ENCODE assay signal across 8 cellular contexts in the genomic region with DNA sequence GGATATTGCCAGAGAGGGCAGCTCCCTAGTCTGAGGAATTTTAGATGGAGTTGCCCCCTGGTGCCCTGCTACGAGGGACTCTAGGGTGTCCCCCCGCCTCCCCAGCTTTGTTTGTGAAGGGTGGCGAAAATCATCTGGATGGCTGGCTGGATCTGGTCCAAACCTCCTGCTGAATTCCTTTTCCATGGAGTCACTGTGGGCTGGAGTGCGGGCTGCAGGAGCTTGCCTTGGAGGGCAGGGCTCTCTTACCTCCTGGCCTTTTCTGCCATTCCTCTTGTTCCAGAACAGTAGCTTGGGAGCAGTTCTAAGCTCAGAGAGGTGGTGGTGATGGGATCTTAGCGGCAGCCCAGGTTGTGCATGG. TPM values are rescaled to one million over a fixed set of nuclear protein-coding genes. Genes with fewer than 3 reads are reported as not detected.
A peak's percentile ranks its signal among the peaks of the same experiment; 100 is the strongest.
DNase-seq lines count a peak whose midpoint lies in the region; ATAC-seq, FAIRE-seq and TF ChIP-seq lines count a peak whose summit lies in the region.

No MANE protein-coding gene starts in this region.

- in situ Hi-C loops in HepG2 (cut with HindIII; ENCODE audit: extremely low pct_ligation_motif_present, low pct_unique_long_range_greater_than_20kb) = loop anchor here (5.0 kb wide), 1 partner anchor 60 kb away; no protein-coding TSS in a partner anchor
- in situ Hi-C loops in transverse colon (cut with MboI; ENCODE audit: low pct_ligation_motif_present in 1 of 4, low pct_unique_long_range_greater_than_20kb in 1 of 4, low sequenced_read_pairs in 3 of 4) = no loop called here

- no peaks in the 10 kb centered on the region for H3K9me3 ChIP-seq in HepG2 (ENCODE audit: low read length)
- no peaks in the 10 kb centered on the region for H3K9me3 ChIP-seq in transverse colon

- no peak overlapping the region for H3K9ac ChIP-seq in HepG2 (ENCODE audit: insufficient read depth, low read depth, low read length)

- no peak overlapping the region for H2AFZ ChIP-seq in HepG2 (ENCODE audit: low read length)

- ATAC-seq in HepG2 (peak; percentile 26; the same call in 2 of the 3 replicates), GM19452 (IDR thresholded peaks at IDR 0.05; ENCODE audit: unreplicated experiment) (no peak), HG03432 (IDR thresholded peaks at IDR 0.05; ENCODE audit: unreplicated experiment) (no peak), GM18502 (IDR thresholded peaks at IDR 0.05; ENCODE audit: poor library complexity, unreplicated experiment) (no peak), HG03196 (IDR thresholded peaks at IDR 0.05; ENCODE audit: unreplicated experiment) (no peak)

- H3K27ac ChIP-seq in HepG2 (ENCODE audit: extremely low read length, insufficient read depth, low read length) (no peak overlapping the region), transverse colon (peak overlapping the region; percentile 78 to 89 (median 84))

- peak; percentile 87 for TF ChIP-seq EP300 in Ishikawa (IDR thresholded peaks at IDR 0.05; ENCODE audit: borderline replicate concordance)
- TF ChIP-seq EP300 in HepG2 (IDR thresholded peaks at IDR 0.05; ENCODE audit: low read depth in 2 of 2, low read length in 2 of 2) = no peak
- no peak for TF ChIP-seq EP300 in HepG2 (CRISPR knock-in tag; IDR thresholded peaks at IDR 0.05; ENCODE audit: borderline replicate concordance)
- no peak for TF ChIP-seq EP300 in transverse colon (IDR thresholded peaks at IDR 0.05; ENCODE audit: low read depth)

- no peaks in the 10 kb centered on the region for H4K20me1 ChIP-seq in HepG2 (ENCODE audit: insufficient read depth, low read length)

- CTCF ChIA-PET in HepG2 (lab: Yijun Ruan, JAX; ENCODE audit: low intra/inter-chr PET ratio, low total read pairs) = no interaction called here

- TF ChIP-seq RAD21 in Ishikawa (IDR thresholded peaks at IDR 0.05; ENCODE audit: low read depth) (peak; percentile 28), HepG2 (CRISPR knock-in tag; IDR thresholded peaks at IDR 0.05) (no peak)

- 7% methylated on average over 3 of the region's 5 CpGs for WGBS in HepG2 (ENCODE audit: low lambda C conversion rate)
- 43 to 50% methylated on average over 1 to 5 of the region's 5 CpGs for WGBS in transverse colon (ENCODE audit: low coverage in 1 of 2), 2 donors

- POLR2A ChIA-PET in HepG2 (lab: Yijun Ruan, JAX) = interaction anchor here (1.1 kb wide), 2 partner anchors 60 to 193 kb away, joined by 4 to 5 read pairs; a partner anchor contains a TSS

- FAIRE-seq in HepG2 (lab: Jason Lieb, UNC) = no peak

- H3K27me3 ChIP-seq in HepG2 (ENCODE audit: control insufficient read depth in 1 of 2, insufficient read depth in 2 of 2, low read length in 2 of 2) (0 out of 5 replicates have a peak, but pooled peaks cover 0 to 3% of the 10 kb centered on the region in 2 experiments), transverse colon (no peaks in the 10 kb centered on the region)

- H3K4me3 ChIP-seq in cardiac fibroblast (replicated peaks in 1 of 2; ENCODE audit: low read depth in 2 of 2, low read length in 2 of 2) = peak overlapping the region; percentile 51 to 61
- no peak overlapping the region; a peak in 1 of 6 replicates for H3K4me3 ChIP-seq in HepG2 (replicated peaks in 1 of 3; ENCODE audit: insufficient read depth in 1 of 3, low read depth in 2 of 3, low read length in 3 of 3)
- H3K4me3 ChIP-seq in transverse colon = no peak overlapping the region

- 0 out of 2 replicates have a peak overlapping the region, but pooled peaks have one; percentile 14 for H3K4me2 ChIP-seq in HepG2 (ENCODE audit: low read depth, low read length)

- H3K4me1 ChIP-seq in HepG2 (ENCODE audit: insufficient read depth, low read length) (peaks cover 75% of the 10 kb centered on the region), transverse colon (peaks cover 32 to 70% (median 34%) of the 10 kb centered on the region in 4 donors)

- TF ChIP-seq POLR2A in HepG2 (IDR thresholded peaks at IDR 0.05; ENCODE audit: insufficient read depth in 1 of 2, low read depth in 2 of 2, low read length in 2 of 2) (no peak), transverse colon (IDR thresholded peaks at IDR 0.05) (no peak)

- no peak for TF ChIP-seq CTCF in cardiac fibroblast (IDR thresholded peaks at IDR 0.05; ENCODE audit: low read depth, low read length)
- no peak for TF ChIP-seq CTCF in HepG2 (CRISPR knock-in tag; IDR thresholded peaks at IDR 0.05)
- TF ChIP-seq CTCF in transverse colon (IDR thresholded peaks at IDR 0.05) = no peak

- DNase-seq in cardiac fibroblast (ENCODE audit: low read depth in 2 of 2) (peak; percentile 93 to 96), HepG2 (ENCODE audit: low spot score) (peak; percentile 63), transverse colon (peak; percentile 57)

- H3K36me3 ChIP-seq in HepG2 (replicated peaks in 1 of 2; ENCODE audit: control insufficient read depth in 1 of 2, insufficient read depth in 2 of 2, low read length in 2 of 2) (no peaks in the 10 kb centered on the region), transverse colon (no peaks in the 10 kb centered on the region)

- no peaks in the 10 kb centered on the region for H3K79me2 ChIP-seq in HepG2 (ENCODE audit: insufficient read depth, low read length)

- intact Hi-C loops in HepG2 (cut with micrococcal nuclease; ENCODE audit: unreplicated experiment) = loop anchor here (5.0 kb wide), 1 partner anchor 310 kb away; no protein-coding TSS in a partner anchor
- intact Hi-C loops in transverse colon (cut with DNase I; ENCODE audit: low total_unique reads) = no loop called here

- BruUV-seq in HepG2 (replicated peaks; lab: Mats Ljungman, UMichigan) = no TSS peak

RNA-seq across cellular contexts. Expression of a gene that starts 2.1 kb away (rescaled TPM):
- 0.09 and 0.22 TPM in 2 replicates for total RNA-seq in HepG2 (2016; rRNA removed; fragmentation: Illumina TruSeq; extraction: Trizol)
- under 0.01 TPM in 1 of 2 replicates, not detected in the other for total RNA-seq in HepG2 (2016; cell fraction: cytosol; rRNA removed; fragmentation: Illumina TruSeq; extraction: Trizol; ENCODE audit: low read depth)
- total RNA-seq in HepG2 (2016; cell fraction: insoluble cytoplasmic fraction; rRNA removed; fragmentation: Illumina TruSeq; extraction: Trizol) = 0.04 and 0.09 TPM in 2 replicates
- 0.10 and 0.12 TPM in 2 replicates for total RNA-seq in HepG2 (2016; cell fraction: membrane; rRNA removed; fragmentation: Illumina TruSeq; extraction: Trizol)
- 0.16 and 0.25 TPM in 2 replicates for total RNA-seq in HepG2 (2016; cell fraction: nucleus; rRNA removed; fragmentation: Illumina TruSeq; extraction: Trizol)
- 0.05 and 0.30 TPM in 2 replicates for polyA plus RNA-seq in HepG2 (2011; rRNA removed)
- polyA plus RNA-seq in HepG2 (2011; cell fraction: cytosol; rRNA removed) = 0.04 and 0.07 TPM in 2 replicates
- 0.33 and 0.42 TPM in 2 replicates for polyA plus RNA-seq in HepG2 (2011; cell fraction: nucleus; rRNA removed)
- 0.07 and 0.19 TPM in 2 replicates for polyA plus RNA-seq in HepG2 (2012)
- 0.02 and 0.03 TPM in 2 replicates for polyA plus RNA-seq in HepG2 (2016; cell fraction: cytosol; fragmentation: Illumina TruSeq; extraction: Trizol; ENCODE audit: low read depth)
- 0.15 and 0.20 TPM in 2 replicates for polyA plus RNA-seq in HepG2 (2016; cell fraction: insoluble cytoplasmic fraction; fragmentation: Illumina TruSeq; extraction: Trizol; ENCODE audit: low read depth)
- 0.03 and 0.05 TPM in 2 replicates for polyA plus RNA-seq in HepG2 (2016; cell fraction: membrane; fragmentation: Illumina TruSeq; extraction: Trizol; ENCODE audit: low read depth)
- polyA plus RNA-seq in HepG2 (2016; cell fraction: nucleus; fragmentation: Illumina TruSeq; extraction: Trizol; ENCODE audit: insufficient read depth, low read depth) = 0.30 and 0.49 TPM in 2 replicates
- polyA minus RNA-seq in HepG2 (2011; rRNA and poly(A)+ RNA removed; ENCODE audit: low replicate concordance) = 0.46 and 18.5 TPM in 2 replicates
- polyA minus RNA-seq in HepG2 (2011; cell fraction: cytosol; rRNA and poly(A)+ RNA removed) = 0.30 and 0.70 TPM in 2 replicates
- 0.39 and 0.62 TPM in 2 replicates for polyA minus RNA-seq in HepG2 (2011; cell fraction: nucleus; rRNA and poly(A)+ RNA removed)
- 10 to 100 TPM; 15.5 to 89.4 (median 41.8) TPM for total RNA-seq in transverse colon

RNA-seq across cellular contexts. Expression of a gene that starts 18.5 kb away (rescaled TPM):
- total RNA-seq in HepG2 (2016; rRNA removed; fragmentation: Illumina TruSeq; extraction: Trizol) (not detected in 2 replicates), transverse colon (not detected)
- not detected in 2 replicates for total RNA-seq in HepG2 (2016; cell fraction: cytosol; rRNA removed; fragmentation: Illumina TruSeq; extraction: Trizol; ENCODE audit: low read depth)
- not detected in 2 replicates for total RNA-seq in HepG2 (2016; cell fraction: insoluble cytoplasmic fraction; rRNA removed; fragmentation: Illumina TruSeq; extraction: Trizol)
- total RNA-seq in HepG2 (2016; cell fraction: membrane; rRNA removed; fragmentation: Illumina TruSeq; extraction: Trizol) = not detected in 2 replicates
- total RNA-seq in HepG2 (2016; cell fraction: nucleus; rRNA removed; fragmentation: Illumina TruSeq; extraction: Trizol) = not detected in 2 replicates
- polyA plus RNA-seq in HepG2 (2011; rRNA removed) = 0.05 TPM in 1 of 2 replicates, not detected in the other
- not detected in 2 replicates for polyA plus RNA-seq in HepG2 (2011; cell fraction: cytosol; rRNA removed)
- not detected in 2 replicates for polyA plus RNA-seq in HepG2 (2011; cell fraction: nucleus; rRNA removed)
- 0.05 TPM in 1 of 2 replicates, not detected in the other for polyA plus RNA-seq in HepG2 (2012)
- not detected in 2 replicates for polyA plus RNA-seq in HepG2 (2016; cell fraction: cytosol; fragmentation: Illumina TruSeq; extraction: Trizol; ENCODE audit: low read depth)
- not detected in 2 replicates for polyA plus RNA-seq in HepG2 (2016; cell fraction: insoluble cytoplasmic fraction; fragmentation: Illumina TruSeq; extraction: Trizol; ENCODE audit: low read depth)
- not detected in 2 replicates for polyA plus RNA-seq in HepG2 (2016; cell fraction: membrane; fragmentation: Illumina TruSeq; extraction: Trizol; ENCODE audit: low read depth)
- polyA plus RNA-seq in HepG2 (2016; cell fraction: nucleus; fragmentation: Illumina TruSeq; extraction: Trizol; ENCODE audit: insufficient read depth, low read depth) = not detected in 2 replicates
- 0.05 TPM in 1 of 2 replicates, not detected in the other for polyA minus RNA-seq in HepG2 (2011; rRNA and poly(A)+ RNA removed; ENCODE audit: low replicate concordance)
- polyA minus RNA-seq in HepG2 (2011; cell fraction: cytosol; rRNA and poly(A)+ RNA removed) = not detected in 2 replicates
- not detected in 2 replicates for polyA minus RNA-seq in HepG2 (2011; cell fraction: nucleus; rRNA and poly(A)+ RNA removed)

RNA-seq across cellular contexts. Expression of a gene that starts 58.3 kb away (rescaled TPM):
- 27.7 and 28.3 TPM in 2 replicates for total RNA-seq in HepG2 (2016; rRNA removed; fragmentation: Illumina TruSeq; extraction: Trizol)
- 5.7 and 6.4 TPM in 2 replicates for total RNA-seq in HepG2 (2016; cell fraction: cytosol; rRNA removed; fragmentation: Illumina TruSeq; extraction: Trizol; ENCODE audit: low read depth)
- 23.8 and 26.3 TPM in 2 replicates for total RNA-seq in HepG2 (2016; cell fraction: insoluble cytoplasmic fraction; rRNA removed; fragmentation: Illumina TruSeq; extraction: Trizol)
- 11.5 and 11.9 TPM in 2 replicates for total RNA-seq in HepG2 (2016; cell fraction: membrane; rRNA removed; fragmentation: Illumina TruSeq; extraction: Trizol)
- total RNA-seq in HepG2 (2016; cell fraction: nucleus; rRNA removed; fragmentation: Illumina TruSeq; extraction: Trizol) = 27.4 and 28.2 TPM in 2 replicates
- 27.3 and 35.0 TPM in 2 replicates for polyA plus RNA-seq in HepG2 (2011; rRNA removed)
- 12.7 and 16.9 TPM in 2 replicates for polyA plus RNA-seq in HepG2 (2011; cell fraction: cytosol; rRNA removed)
- polyA plus RNA-seq in HepG2 (2011; cell fraction: nucleus; rRNA removed) = 42.7 and 44.5 TPM in 2 replicates
- 25.4 and 28.8 TPM in 2 replicates for polyA plus RNA-seq in HepG2 (2012)
- polyA plus RNA-seq in HepG2 (2016; cell fraction: cytosol; fragmentation: Illumina TruSeq; extraction: Trizol; ENCODE audit: low read depth) = 2.7 and 3.2 TPM in 2 replicates
- 34.5 and 39.1 TPM in 2 replicates for polyA plus RNA-seq in HepG2 (2016; cell fraction: insoluble cytoplasmic fraction; fragmentation: Illumina TruSeq; extraction: Trizol; ENCODE audit: low read depth)
- 7.7 and 9.1 TPM in 2 replicates for polyA plus RNA-seq in HepG2 (2016; cell fraction: membrane; fragmentation: Illumina TruSeq; extraction: Trizol; ENCODE audit: low read depth)
- polyA plus RNA-seq in HepG2 (2016; cell fraction: nucleus; fragmentation: Illumina TruSeq; extraction: Trizol; ENCODE audit: insufficient read depth, low read depth) = 43.5 and 48.3 TPM in 2 replicates
- 9.8 and 27.6 TPM in 2 replicates for polyA minus RNA-seq in HepG2 (2011; rRNA and poly(A)+ RNA removed; ENCODE audit: low replicate concordance)
- 12.1 and 16.2 TPM in 2 replicates for polyA minus RNA-seq in HepG2 (2011; cell fraction: cytosol; rRNA and poly(A)+ RNA removed)
- polyA minus RNA-seq in HepG2 (2011; cell fraction: nucleus; rRNA and poly(A)+ RNA removed) = 43.9 and 49.9 TPM in 2 replicates
- total RNA-seq in transverse colon = 10 to 100 TPM; 22.1 to 40.6 (median 35.6) TPM

Comparison
In these comparisons a context has a peak if more than half of its experiments do, and no peak if none do; other contexts are left out.
1. H3K4me3 ChIP-seq: peak in cardiac fibroblast (2 of 2); none in HepG2 (0 of 3) and transverse colon (0 of 4).
2. RNA of a gene that starts 2.1 kb away (total RNA-seq): 15.5 to 89.4 TPM in transverse colon; under 0.01 to 0.25 TPM in HepG2; every median in the first group is over 10 times any median in the second.
3. Peak in every context shown above with its lines, with median percentiles within 50 percentile points of each other: DNase-seq.